In the genomic region with DNA sequence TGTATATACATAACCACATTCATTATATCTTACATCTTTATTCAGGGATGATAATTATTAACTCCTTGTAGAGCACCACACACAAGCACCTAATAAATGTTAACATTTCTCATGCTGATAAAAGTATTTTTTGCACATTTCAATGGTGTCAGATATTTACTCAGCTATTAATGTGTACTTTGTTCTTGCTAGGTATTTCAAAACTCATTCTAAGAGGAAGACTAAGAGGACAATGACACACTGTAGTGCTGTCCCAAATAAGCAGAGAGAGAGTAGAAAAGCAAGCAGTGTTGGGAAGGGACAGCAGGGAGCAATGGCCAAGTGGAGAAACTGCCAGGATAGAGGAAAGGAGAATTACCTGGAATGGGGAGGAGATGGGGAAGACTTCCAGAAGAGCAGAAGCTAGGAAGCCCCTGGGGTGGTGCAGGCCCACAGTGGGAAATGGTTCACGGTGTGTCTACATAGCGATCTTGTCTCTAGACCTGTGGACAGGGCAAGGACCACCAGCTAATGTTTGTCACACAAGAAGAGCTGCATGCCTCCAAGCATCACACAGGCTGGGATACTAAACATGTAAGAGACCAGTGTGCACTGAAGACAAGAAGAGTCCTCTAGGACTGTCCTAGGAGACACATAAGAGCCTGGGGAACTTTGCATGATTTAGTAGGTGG, we compare ENCODE assay signal across 1 cellular context.
TF ChIP-seq lines count a peak whose summit lies in the region.

No MANE protein-coding gene starts in this region.

TF ChIP-seq in liver, 16 proteins besides CTCF, POLR2A, EP300 and RAD21 (continued from another document):
- TF ChIP-seq, protein P1, sequence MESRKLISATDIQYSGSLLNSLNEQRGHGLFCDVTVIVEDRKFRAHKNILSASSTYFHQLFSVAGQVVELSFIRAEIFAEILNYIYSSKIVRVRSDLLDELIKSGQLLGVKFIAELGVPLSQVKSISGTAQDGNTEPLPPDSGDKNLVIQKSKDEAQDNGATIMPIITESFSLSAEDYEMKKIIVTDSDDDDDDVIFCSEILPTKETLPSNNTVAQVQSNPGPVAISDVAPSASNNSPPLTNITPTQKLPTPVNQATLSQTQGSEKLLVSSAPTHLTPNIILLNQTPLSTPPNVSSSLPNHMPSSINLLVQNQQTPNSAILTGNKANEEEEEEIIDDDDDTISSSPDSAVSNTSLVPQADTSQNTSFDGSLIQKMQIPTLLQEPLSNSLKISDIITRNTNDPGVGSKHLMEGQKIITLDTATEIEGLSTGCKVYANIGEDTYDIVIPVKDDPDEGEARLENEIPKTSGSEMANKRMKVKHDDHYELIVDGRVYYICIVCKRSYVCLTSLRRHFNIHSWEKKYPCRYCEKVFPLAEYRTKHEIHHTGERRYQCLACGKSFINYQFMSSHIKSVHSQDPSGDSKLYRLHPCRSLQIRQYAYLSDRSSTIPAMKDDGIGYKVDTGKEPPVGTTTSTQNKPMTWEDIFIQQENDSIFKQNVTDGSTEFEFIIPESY (IDR thresholded peaks at IDR 0.05): no peak
- TF ChIP-seq JUND (IDR thresholded peaks at IDR 0.05): peak in 1 of 2 donors; percentile 39
